In the genomic region with DNA sequence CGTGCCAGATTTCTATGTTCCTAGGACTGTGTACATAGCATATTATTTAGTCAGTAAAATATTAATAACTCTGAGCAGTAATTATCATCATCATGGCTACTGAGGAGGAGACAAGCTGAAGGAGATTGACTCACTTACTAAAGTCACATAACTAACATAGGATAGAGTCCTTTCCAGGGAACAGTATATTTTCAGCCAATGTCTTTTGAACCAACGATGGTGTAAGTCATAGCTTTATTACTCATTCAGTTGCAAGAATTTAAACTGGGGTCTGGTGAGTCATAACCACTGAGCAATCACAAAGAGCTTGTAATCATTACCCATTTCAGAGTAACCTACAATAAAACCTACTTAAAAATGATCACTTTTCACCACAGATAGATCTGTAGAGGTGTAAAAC, we compare ENCODE assay signal across 10 cellular contexts.
DNase-seq lines count a peak whose midpoint lies in the region; ATAC-seq and TF ChIP-seq lines count a peak whose summit lies in the region.
"Had no signal": no experiment of that assay in that cellular context is flagged by ENCODE, and none has a peak within 500 bp of the region (broad histone marks: within the 10 kb centered on the region; RNA-seq: fewer than 3 reads in every experiment).

No MANE protein-coding gene starts in this region.

- H3K9me3 Mint-ChIP-seq in Calu3 (ENCODE audit: low read depth, unreplicated experiment): no peaks in the 10 kb centered on the region

- H3K4me3 Mint-ChIP-seq in Calu3 (ENCODE audit: low read depth, unreplicated experiment): no peak overlapping the region

- H3K27me3 Mint-ChIP-seq in Calu3 (ENCODE audit: unreplicated experiment): no peaks in the 10 kb centered on the region

- CTCF ChIA-PET in Calu3 (lab: Charles Lee): no interaction called here

- H3K27ac Mint-ChIP-seq in Calu3 (ENCODE audit: unreplicated experiment): no peak overlapping the region

- DNase-seq in GM04503 (ENCODE audit: low read depth) (peak; percentile 45), RPMI7951 (ENCODE audit: low read depth) (peak; percentile 79), kidney glomerular epithelial cell (lab: John Stamatoyannopoulos, UW) (peak; percentile 95), inferior parietal cortex (ENCODE audit: extremely low spot score) (no peak), amygdala (lab: John Stamatoyannopoulos, UW) (no peak), Calu3 (no peak)
- no peak for DNase-seq in activated CD4-positive, alpha-beta T cell treated with anti-CD3 and anti-CD28 coated beads, Interleukin-2, amount 50 U/mL, for 48 hours
- DNase-seq: Right ventricle myocardium superior, uterus had no signal

- no peaks in the 10 kb centered on the region for H3K36me3 Mint-ChIP-seq in Calu3 (ENCODE audit: insufficient read depth, unreplicated experiment)

- no peaks in the 10 kb centered on the region for H3K4me1 Mint-ChIP-seq in Calu3 (ENCODE audit: low read depth, unreplicated experiment)

- ATAC-seq in HG03060 (IDR thresholded peaks at IDR 0.05; ENCODE audit: low read depth, unreplicated experiment): peak; percentile 50

- intact Hi-C loops in Calu3 (cut with micrococcal nuclease; ENCODE audit: unreplicated experiment): loop anchor here (5.0 to 10.0 kb wide), 2 partner anchors 278 to 1301 kb away; no protein-coding TSS in a partner anchor

- no peak for TF ChIP-seq CTCF in Calu3 (IDR thresholded peaks at IDR 0.05; ENCODE audit: unreplicated experiment)

- BruUV-seq in Calu3 (replicated peaks; lab: Mats Ljungman, UMichigan): no TSS peak

Comparison
In these comparisons a context has a peak if more than half of its experiments do, and no peak if none do; other contexts are left out.
1. DNase-seq: peak in GM04503 (single experiment), RPMI7951 (single experiment) and kidney glomerular epithelial cell (single experiment); none in inferior parietal cortex (single experiment), amygdala (0 of 56), activated CD4-positive, alpha-beta T cell treated with anti-CD3 and anti-CD28 coated beads, Interleukin-2, amount 50 U/mL, for 48 hours (0 of 2) and Calu3 (single experiment).